18 cellular contexts compared by ENCODE assay signal in the genomic region with DNA sequence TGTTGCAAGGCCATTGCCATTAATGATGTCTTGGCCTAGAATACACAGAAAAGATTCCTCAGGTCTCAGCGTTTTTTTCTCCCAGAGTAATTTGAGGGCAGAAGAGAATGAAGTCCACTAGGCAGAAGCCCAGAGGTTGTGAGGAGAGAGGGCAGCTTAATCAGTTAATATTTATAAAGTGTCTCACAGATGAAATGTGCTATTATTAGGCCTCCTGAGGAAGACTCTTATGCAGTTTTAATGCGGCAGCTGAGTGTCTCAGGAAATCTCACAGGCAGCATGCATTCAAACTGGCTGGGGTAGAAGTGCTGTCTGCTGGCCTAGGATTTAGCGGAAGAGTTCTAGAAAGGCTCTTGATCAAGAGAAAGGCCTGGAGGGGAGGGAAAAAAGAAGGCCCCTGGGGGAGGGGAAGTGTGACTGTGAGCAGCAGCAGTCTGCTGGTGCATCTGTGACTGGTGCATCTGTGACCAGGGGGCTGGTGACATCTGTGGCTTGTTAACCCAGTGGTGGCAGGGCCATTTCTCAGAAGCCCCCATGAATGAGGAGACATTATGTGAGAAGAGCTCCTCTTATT.
DNase-seq lines count a peak whose midpoint lies in the region; ATAC-seq and TF ChIP-seq lines count a peak whose summit lies in the region.
"Had no signal": no experiment of that assay in that cellular context is flagged by ENCODE, and none has a peak within 500 bp of the region (broad histone marks: within the 10 kb centered on the region; RNA-seq: fewer than 3 reads in every experiment).

No MANE protein-coding gene starts in this region.

- 45% methylated on average over 3 of the region's 3 CpGs for WGBS in SK-N-SH (ENCODE audit: low lambda C conversion rate)
- 71 to 77% (median 76%) methylated on average over 3 of the region's 3 CpGs for WGBS in adrenal gland, 4 donors

- H3K27me3 ChIP-seq in SK-N-SH (ENCODE audit: insufficient read depth), result no peaks in the 10 kb centered on the region
- H3K27me3 ChIP-seq in left ventricle myocardium inferior (ENCODE audit: low read depth), result no peaks in the 10 kb centered on the region
- no peaks in the 10 kb centered on the region for H3K27me3 ChIP-seq in adrenal gland

- POLR2A ChIA-PET in SK-N-SH (lab: Yijun Ruan, JAX), result no interaction called here
- POLR2A ChIA-PET in WTC11 (lab: Charles Lee), result no interaction called here
- POLR2A ChIA-PET in activated CD8-positive, alpha-beta T cell treated with anti-CD3 and anti-CD28 coated beads for 36 hours (lab: Charles Lee), result no interaction called here

- no peaks in the 10 kb centered on the region for H3K9me3 Mint-ChIP-seq in WTC11
- no peaks in the 10 kb centered on the region for H3K9me3 Mint-ChIP-seq in activated CD8-positive, alpha-beta T cell treated with anti-CD3 and anti-CD28 coated beads for 36 hours

- no peak overlapping the region for H3K4me2 ChIP-seq in SK-N-SH

- TF ChIP-seq RAD21 in SK-N-SH (IDR thresholded peaks at IDR 0.05; ENCODE audit: low read length), result no peak

- H3K9me3 ChIP-seq in SK-N-SH, result no peaks in the 10 kb centered on the region
- no peaks in the 10 kb centered on the region for H3K9me3 ChIP-seq in left ventricle myocardium inferior (replicated peaks)
- H3K9me3 ChIP-seq in adrenal gland (replicated peaks in 1 of 3), result no peaks in the 10 kb centered on the region
- H3K9me3 ChIP-seq: Caco-2 had no signal

- no peak overlapping the region for H3K27ac Mint-ChIP-seq in WTC11
- H3K27ac Mint-ChIP-seq in activated CD8-positive, alpha-beta T cell treated with anti-CD3 and anti-CD28 coated beads for 36 hours, result no peak overlapping the region

- no peaks in the 10 kb centered on the region for H3F3A ChIP-seq in SK-N-SH (replicated peaks; ENCODE audit: insufficient read depth)

- no peak for TF ChIP-seq EP300 in SK-N-SH (IDR thresholded peaks at IDR 0.05; ENCODE audit: borderline replicate concordance in 1 of 2, low read depth in 1 of 2, low read length in 1 of 2)

- H3K27me3 Mint-ChIP-seq in WTC11 (ENCODE audit: low read depth), result no peaks in the 10 kb centered on the region
- H3K27me3 Mint-ChIP-seq in activated CD8-positive, alpha-beta T cell treated with anti-CD3 and anti-CD28 coated beads for 36 hours, result no peaks in the 10 kb centered on the region

- H3K36me3 ChIP-seq in SK-N-SH (replicated peaks in 1 of 2; ENCODE audit: control insufficient read depth in 1 of 2, insufficient read depth in 2 of 2, low read length in 1 of 2) (no peaks in the 10 kb centered on the region), left ventricle myocardium inferior (no peaks in the 10 kb centered on the region), adrenal gland (replicated peaks in 1 of 2) (no peaks in the 10 kb centered on the region)

- peak; percentile 17 for DNase-seq in SK-N-SH
- DNase-seq in WTC11 (ENCODE audit: low spot score), result no peak
- no peak for DNase-seq in left ventricle myocardium inferior
- DNase-seq in MV-4-11 (lab: John Stamatoyannopoulos, UW), result no peak
- no peak for DNase-seq in activated CD8-positive, alpha-beta T cell treated with anti-CD3 and anti-CD28 coated beads for 36 hours
- no peak for DNase-seq in adrenal gland
- no peak for DNase-seq in NCI-H128 (lab: John Stamatoyannopoulos, UW; ENCODE audit: unreplicated experiment)
- DNase-seq: Caco-2; DMS53; KG1; NCI-H1092; NCI-H187 treated with DMSO at 0.1 percent for 48 hours; NCI-H526; NK-92 treated with Interleukin-12 subunit alpha and Interleukin-12 subunit beta, amount 100 ng/mL, for 24 hours; OCI-M1; RPMI8226 had no signal

- H3K79me2 ChIP-seq in SK-N-SH (ENCODE audit: insufficient read depth), result no peaks in the 10 kb centered on the region

- H3K36me3 Mint-ChIP-seq in WTC11, result no peaks in the 10 kb centered on the region
- no peaks in the 10 kb centered on the region for H3K36me3 Mint-ChIP-seq in activated CD8-positive, alpha-beta T cell treated with anti-CD3 and anti-CD28 coated beads for 36 hours (ENCODE audit: low read depth)

- H2AFZ ChIP-seq in SK-N-SH (ENCODE audit: low read depth), result no peak overlapping the region

- CTCF ChIA-PET in SK-N-SH (lab: Yijun Ruan, JAX) (interaction anchor here (1.5 kb wide), 1 partner anchor 22 kb away, joined by 3 read pairs; no protein-coding TSS in a partner anchor), WTC11 (lab: Charles Lee) (no interaction called here)
- CTCF ChIA-PET in activated CD8-positive, alpha-beta T cell treated with anti-CD3 and anti-CD28 coated beads for 36 hours (lab: Charles Lee), result no interaction called here

- no peak for TF ChIP-seq CTCF in SK-N-SH (IDR thresholded peaks at IDR 0.05)
- no peak for TF ChIP-seq CTCF in WTC11 (IDR thresholded peaks at IDR 0.05)
- no peak for TF ChIP-seq CTCF in left ventricle myocardium inferior (IDR thresholded peaks at IDR 0.05; ENCODE audit: borderline replicate concordance)
- TF ChIP-seq CTCF in activated CD8-positive, alpha-beta T cell treated with anti-CD3 and anti-CD28 coated beads for 36 hours (IDR thresholded peaks at IDR 0.05), result no peak
- TF ChIP-seq CTCF in adrenal gland (IDR thresholded peaks at IDR 0.05), result no peak

- peaks cover 29% of the 10 kb centered on the region for H3K4me1 Mint-ChIP-seq in WTC11
- no peaks in the 10 kb centered on the region for H3K4me1 Mint-ChIP-seq in activated CD8-positive, alpha-beta T cell treated with anti-CD3 and anti-CD28 coated beads for 36 hours (ENCODE audit: low read depth)

- H3K9ac ChIP-seq in SK-N-SH, result no peak overlapping the region

- peaks cover 0 to 5% of the 10 kb centered on the region in 2 experiments; a peak in 1 of 4 replicates for H3K4me1 ChIP-seq in SK-N-SH (ENCODE audit: control insufficient read depth in 1 of 2, insufficient read depth in 2 of 2, low read depth in 1 of 2, low read length in 1 of 2)
- H3K4me1 ChIP-seq in left ventricle myocardium inferior, result peaks cover 3% of the 10 kb centered on the region
- no peaks in the 10 kb centered on the region for H3K4me1 ChIP-seq in adrenal gland (replicated peaks in 1 of 2)
- H3K4me1 ChIP-seq: Caco-2 had no signal

- no peak overlapping the region for H3K27ac ChIP-seq in SK-N-SH (ENCODE audit: low read depth in 2 of 2, low read length in 1 of 2)
- H3K27ac ChIP-seq in left ventricle myocardium inferior (replicated peaks), result peak overlapping the region; percentile 41
- H3K27ac ChIP-seq in adrenal gland, result no peak overlapping the region
- H3K27ac ChIP-seq: C4-2B had no signal

- no peak overlapping the region for H3K4me3 ChIP-seq in SK-N-SH (ENCODE audit: low read depth in 2 of 2, low read length in 1 of 2)
- H3K4me3 ChIP-seq in left ventricle myocardium inferior, result no peak overlapping the region
- H3K4me3 ChIP-seq in adrenal gland, result no peak overlapping the region

- no peak for ATAC-seq in SK-N-SH treated with all-trans-retinoic acid at 6 μM for 48 hours
- peak; percentile 57 for ATAC-seq in WTC11
- no peak for ATAC-seq in activated CD8-positive, alpha-beta T cell treated with anti-CD3 and anti-CD28 coated beads for 36 hours

- H4K20me1 ChIP-seq in SK-N-SH (ENCODE audit: insufficient read depth), result no peaks in the 10 kb centered on the region

- intact Hi-C loops in left ventricle myocardium inferior (cut with micrococcal nuclease), result no loop called here
- intact Hi-C loops in activated CD8-positive, alpha-beta T cell treated with anti-CD3 and anti-CD28 coated beads for 36 hours (cut with micrococcal nuclease), result no loop called here
- intact Hi-C loops in adrenal gland (cut with DNase I), result no loop called here

- no peaks in the 10 kb centered on the region for H3K9me2 ChIP-seq in SK-N-SH

- no peak for TF ChIP-seq POLR2A in adrenal gland (IDR thresholded peaks at IDR 0.05)

- no peak overlapping the region for H3K4me3 Mint-ChIP-seq in WTC11
- H3K4me3 Mint-ChIP-seq in activated CD8-positive, alpha-beta T cell treated with anti-CD3 and anti-CD28 coated beads for 36 hours, result no peak overlapping the region

TF ChIP-seq in SK-N-SH, 30 proteins besides CTCF, POLR2A, EP300 and RAD21 (continues in another document):
- TF ChIP-seq, protein P1, sequence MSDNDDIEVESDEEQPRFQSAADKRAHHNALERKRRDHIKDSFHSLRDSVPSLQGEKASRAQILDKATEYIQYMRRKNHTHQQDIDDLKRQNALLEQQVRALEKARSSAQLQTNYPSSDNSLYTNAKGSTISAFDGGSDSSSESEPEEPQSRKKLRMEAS (IDR thresholded peaks at IDR 0.05; ENCODE audit: low read depth), result no peak
- no peak for TF ChIP-seq GABPA (IDR thresholded peaks at IDR 0.05; ENCODE audit: low read depth)
- no peak for TF ChIP-seq NFIC (IDR thresholded peaks at IDR 0.05; ENCODE audit: borderline replicate concordance)
- no peak for TF ChIP-seq FOSL2 (IDR thresholded peaks at IDR 0.05; ENCODE audit: borderline replicate concordance, low read depth)
- no peak for TF ChIP-seq RFX5 (IDR thresholded peaks at IDR 0.05; ENCODE audit: low read length)
- TF ChIP-seq ELF1 (IDR thresholded peaks at IDR 0.05), result no peak
- TF ChIP-seq SIN3A (IDR thresholded peaks at IDR 0.05; ENCODE audit: borderline replicate concordance, low read depth, low read length), result no peak

TF ChIP-seq in SK-N-SH treated with all-trans-retinoic acid at 6 μM for 48 hours, 23 proteins besides CTCF, POLR2A, EP300 and RAD21 (continues in another document):
- TF ChIP-seq ZNF70 (CRISPR knock-in tag; IDR thresholded peaks at IDR 0.05), result no peak
- TF ChIP-seq BACH2 (CRISPR knock-in tag; IDR thresholded peaks at IDR 0.05; ENCODE audit: borderline replicate concordance), result no peak
- no peak for TF ChIP-seq ZFP30 (CRISPR knock-in tag; IDR thresholded peaks at IDR 0.05)
